Comparison of ENCODE assay signal across 23 cellular contexts in the genomic region with DNA sequence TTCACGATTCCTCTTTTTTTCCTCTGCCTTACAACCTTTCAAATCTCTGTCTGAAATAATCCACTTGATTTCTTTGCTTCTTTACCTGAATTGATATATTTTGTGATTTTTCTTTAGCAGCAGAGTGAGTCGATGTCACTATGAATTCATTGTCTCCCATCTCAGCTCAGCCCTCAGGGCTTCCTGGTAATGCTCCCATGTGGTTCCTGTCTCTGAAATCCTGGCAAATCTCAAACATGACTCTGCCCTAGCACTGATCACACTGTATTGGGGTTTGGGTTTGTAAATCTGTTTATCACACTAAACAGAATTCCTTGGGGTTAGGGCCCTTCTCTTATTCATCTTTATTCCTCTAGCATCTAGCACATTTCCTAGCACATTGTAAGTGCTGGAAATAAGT. TPM values are rescaled to one million over a fixed set of nuclear protein-coding genes. Genes with fewer than 3 reads are reported as not detected.
"Had no signal": no experiment of that assay in that cellular context is flagged by ENCODE, and none has a peak within 500 bp of the region (broad histone marks: within the 10 kb centered on the region; RNA-seq: fewer than 3 reads in every experiment).

No MANE protein-coding gene starts in this region.

- H3K36me3 Mint-ChIP-seq: memory B cell, WTC11 had no signal

- H3K4me3 Mint-ChIP-seq: activated naive CD8-positive, alpha-beta T cell treated with anti-CD3 and anti-CD28 coated beads for 36 hours; activated T-cell treated with anti-CD3 and anti-CD28 coated beads, Interleukin-2, amount 50 U/mL, for 24 hours; memory B cell; nephron; WTC11 had no signal

- H3K27ac Mint-ChIP-seq: activated naive CD8-positive, alpha-beta T cell treated with anti-CD3 and anti-CD28 coated beads for 36 hours; activated T-cell treated with anti-CD3 and anti-CD28 coated beads, Interleukin-2, amount 50 U/mL, for 24 hours; activated T-helper 2 cell treated with anti-CD3 and anti-CD28 coated beads, Interferon-gamma antibody, Interleukin-2, Interleukin-4, amounts not matched to agents 10 μg/mL and 5 μg/mL and 100 μg/mL, durations not matched to agents 14 hours and 24 hours and 36 hours; memory B cell; nephron; WTC11 had no signal

- ATAC-seq: gastroesophageal sphincter, heart left ventricle, left cardiac atrium, upper lobe of right lung, WTC11 had no signal

- H3K4me1 Mint-ChIP-seq: activated naive CD8-positive, alpha-beta T cell treated with anti-CD3 and anti-CD28 coated beads for 36 hours; memory B cell; WTC11 had no signal

- H3K4me3 ChIP-seq: coronary artery, gastroesophageal sphincter, heart left ventricle, ovary, prostate gland, spleen, upper lobe of right lung had no signal

- H3K36me3 ChIP-seq: gastroesophageal sphincter, heart left ventricle, neutrophil, ovary, prostate gland, spleen, upper lobe of right lung had no signal

- H3K27ac ChIP-seq: coronary artery, gastroesophageal sphincter, heart left ventricle, neutrophil, ovary, prostate gland, spleen, upper lobe of right lung had no signal

- FAIRE-seq: islet of Langerhans had no signal

- H3K9me3 ChIP-seq: gastroesophageal sphincter, neutrophil, ovary, prostate gland, upper lobe of right lung had no signal

- H3K27me3 ChIP-seq: gastroesophageal sphincter, heart left ventricle, neutrophil, ovary, spleen, upper lobe of right lung had no signal

- H3K4me1 ChIP-seq: prostate gland, spleen, upper lobe of right lung had no signal

- DNase-seq: activated naive CD4-positive, alpha-beta T cell; activated naive CD8-positive, alpha-beta T cell treated with anti-CD3 and anti-CD28 coated beads for 36 hours; activated T-cell treated with anti-CD3 and anti-CD28 coated beads, Interleukin-2, amount 50 U/mL, for 24 hours; amniotic stem cell; cerebellar nuclear complex; heart left ventricle; left cardiac atrium; ovary; spleen; stimulated activated CD4-positive, alpha-beta T cell treated with anti-CD3 and anti-CD28 coated beads, Interleukin-4, amount 100 ng/mL, for 1 hour; stimulated activated naive CD4-positive, alpha-beta T cell; T-helper 9 cell; upper lobe of right lung had no signal

RNA-seq across cellular contexts. Expression of a gene that starts 43.0 kb away (rescaled TPM):
- total RNA-seq: activated naive CD8-positive, alpha-beta T cell treated with anti-CD3 and anti-CD28 coated beads for 36 hours; activated T-helper 2 cell treated with anti-CD3 and anti-CD28 coated beads, Interferon-gamma antibody, Interleukin-2, Interleukin-4, amounts not matched to agents 10 μg/mL and 5 μg/mL and 100 μg/mL, durations not matched to agents 14 hours and 24 hours and 36 hours; mononuclear cell; upper lobe of right lung; WTC11 had no signal
